14 cellular contexts compared by ENCODE assay signal in the genomic region with DNA sequence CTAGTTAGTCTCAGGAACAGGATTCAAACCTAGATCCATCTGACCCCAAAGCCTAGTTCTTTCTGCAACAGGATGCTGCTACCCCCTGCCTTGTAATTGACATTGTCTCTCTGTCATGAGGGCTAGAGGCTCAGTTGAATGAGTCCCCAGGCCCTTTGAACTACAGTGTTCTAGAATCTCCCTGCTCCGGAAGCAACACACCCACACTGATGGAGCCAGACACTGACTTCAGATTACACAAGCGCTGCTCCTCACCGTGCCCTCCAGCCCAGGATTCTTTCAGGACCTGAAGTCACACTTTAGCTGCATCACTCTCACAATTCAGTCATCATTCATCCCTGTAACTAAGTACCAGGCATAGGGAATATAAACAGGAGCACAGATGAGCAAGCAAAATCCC.
DNase-seq lines count a peak whose midpoint lies in the region; ATAC-seq and TF ChIP-seq lines count a peak whose summit lies in the region.
"Had no signal": no experiment of that assay in that cellular context is flagged by ENCODE, and none has a peak within 500 bp of the region (broad histone marks: within the 10 kb centered on the region; RNA-seq: fewer than 3 reads in every experiment).

No MANE protein-coding gene starts in this region.

- H3K27ac ChIP-seq in H9 (ENCODE audit: insufficient read length, low read depth, low read length) (no peak overlapping the region), dorsolateral prefrontal cortex (peak overlapping the region in 48 of 59 donors; percentile 3 to 98 (median 58)), endodermal cell (ENCODE audit: low read depth, low read length) (no peak overlapping the region)
- H3K27ac ChIP-seq: esophagus muscularis mucosa, thyroid gland had no signal

- TF ChIP-seq CTCF in H9 (conservative IDR thresholded peaks at IDR 0.05), result no peak
- no peak for TF ChIP-seq CTCF in activated CD8-positive, alpha-beta T cell treated with anti-CD3 and anti-CD28 coated beads for 36 hours (IDR thresholded peaks at IDR 0.05)
- no peak for TF ChIP-seq CTCF in dorsolateral prefrontal cortex (IDR thresholded peaks at IDR 0.05 in 54 of 56, conservative IDR thresholded peaks at IDR 0.05 in 2 of 56; ENCODE audit: low read depth in 1 of 56, partially characterized antibody in 56 of 56)
- TF ChIP-seq CTCF in endodermal cell (conservative IDR thresholded peaks at IDR 0.05), result no peak

- H3K9me3 ChIP-seq in H9 (ENCODE audit: control insufficient read depth, low read depth, low read length) (no peaks in the 10 kb centered on the region), endodermal cell (ENCODE audit: control insufficient read depth, low read length) (no peaks in the 10 kb centered on the region)
- H3K9me3 ChIP-seq: esophagus muscularis mucosa, thyroid gland had no signal

- H3K9ac ChIP-seq in H9 (ENCODE audit: extremely low read depth, insufficient read length, low read length) (no peak overlapping the region), endodermal cell (ENCODE audit: extremely low read depth, low read length, poor library complexity, severe bottlenecking) (no peak overlapping the region)

- H3K18ac ChIP-seq in H9 (ENCODE audit: insufficient read length, low read depth, low read length), result no peak overlapping the region

- H2BK20ac ChIP-seq in H9 (ENCODE audit: low read depth, low read length, poor library complexity, severe bottlenecking), result no peak overlapping the region

- peak; percentile 63 for ATAC-seq in activated CD8-positive, alpha-beta T cell treated with anti-CD3 and anti-CD28 coated beads for 36 hours
- ATAC-seq in GM18873 (IDR thresholded peaks at IDR 0.05; ENCODE audit: low FRiP score, unreplicated experiment) (no peak), GM19035 (IDR thresholded peaks at IDR 0.05; ENCODE audit: unreplicated experiment) (no peak), GM21737 (IDR thresholded peaks at IDR 0.05; ENCODE audit: unreplicated experiment) (no peak)

- H3K79me2 ChIP-seq in H9 (ENCODE audit: insufficient read depth, low read length), result no peaks in the 10 kb centered on the region

- H3K4ac ChIP-seq in H9 (ENCODE audit: low read depth, low read length), result no peak overlapping the region

- H3K56ac ChIP-seq in H9 (ENCODE audit: insufficient read length, low read depth, low read length), result no peak overlapping the region

- H3K27me3 ChIP-seq in H9 (ENCODE audit: insufficient read depth, low read length) (no peaks in the 10 kb centered on the region), dorsolateral prefrontal cortex (no peaks in the 10 kb centered on the region), endodermal cell (ENCODE audit: control insufficient read depth, insufficient read depth, low read length, poor library complexity, severe bottlenecking) (no peaks in the 10 kb centered on the region)
- H3K27me3 ChIP-seq: esophagus muscularis mucosa, thyroid gland had no signal

- H3K4me1 ChIP-seq in H9 (ENCODE audit: insufficient read depth, low read length) (no peaks in the 10 kb centered on the region; the same call in 1 of the 2 replicates), endodermal cell (ENCODE audit: control insufficient read depth, insufficient read depth, low read length) (no peaks in the 10 kb centered on the region)
- H3K4me1 ChIP-seq: thyroid gland had no signal

- H3K36me3 Mint-ChIP-seq in H9 (ENCODE audit: insufficient read depth in 1 of 3, low read depth in 3 of 3) (no peaks in the 10 kb centered on the region), endodermal cell (ENCODE audit: low read depth) (peaks cover 2% of the 10 kb centered on the region)
- H3K36me3 Mint-ChIP-seq in activated CD8-positive, alpha-beta T cell treated with anti-CD3 and anti-CD28 coated beads for 36 hours (ENCODE audit: low read depth), result peaks cover 6% of the 10 kb centered on the region

- no peak overlapping the region for H3K4me2 ChIP-seq in H9 (ENCODE audit: insufficient read depth, insufficient read length, low read length)

- no peak overlapping the region for H2AK5ac ChIP-seq in H9 (ENCODE audit: insufficient read length, low read length)

- H4K8ac ChIP-seq in H9 (replicated peaks; ENCODE audit: insufficient read length, low read depth, low read length), result no peak overlapping the region

- H2BK12ac ChIP-seq in H9 (ENCODE audit: insufficient read length, low read depth, low read length), result no peak overlapping the region

- DNase-seq in H9 (no peak), dorsolateral prefrontal cortex (no peak), pons (ENCODE audit: low spot score) (peak; percentile 56), endodermal cell (no peak)
- peak; percentile 71 for DNase-seq in activated CD8-positive, alpha-beta T cell treated with anti-CD3 and anti-CD28 coated beads for 36 hours
- DNase-seq: amniotic stem cell, DMS 273 treated with DMSO at 0.1 percent for 48 hours, NCI-H1930, T1000, thyroid gland had no signal

- no peak overlapping the region for H3K23ac ChIP-seq in H9 (ENCODE audit: insufficient read length, low read depth, low read length)

- no peak overlapping the region for H3K4me3 ChIP-seq in dorsolateral prefrontal cortex
- H3K4me3 ChIP-seq in endodermal cell (ENCODE audit: low read length), result no peak overlapping the region
- H3K4me3 ChIP-seq: esophagus muscularis mucosa, thyroid gland had no signal

- H2AFZ ChIP-seq in H9 (ENCODE audit: low read length), result no peak overlapping the region

- H3K9me3 Mint-ChIP-seq in H9 (no peaks in the 10 kb centered on the region), endodermal cell (no peaks in the 10 kb centered on the region)
- no peaks in the 10 kb centered on the region for H3K9me3 Mint-ChIP-seq in activated CD8-positive, alpha-beta T cell treated with anti-CD3 and anti-CD28 coated beads for 36 hours

- H2BK5ac ChIP-seq in H9 (ENCODE audit: insufficient read length, low read length), result no peak overlapping the region

- H3K36me3 ChIP-seq in endodermal cell (ENCODE audit: control insufficient read depth, insufficient read depth, low read length), result no peaks in the 10 kb centered on the region
- H3K36me3 ChIP-seq: esophagus muscularis mucosa, thyroid gland had no signal

- no peaks in the 10 kb centered on the region for H3K23me2 ChIP-seq in H9 (ENCODE audit: insufficient read length, low read depth, low read length, poor library complexity, severe bottlenecking)

- POLR2A ChIA-PET in activated CD8-positive, alpha-beta T cell treated with anti-CD3 and anti-CD28 coated beads for 36 hours (lab: Charles Lee), result interaction anchor here (1.1 to 1.2 kb wide), 2 partner anchors 10 to 43 kb away, joined by 3 read pairs; no protein-coding TSS in a partner anchor

- H2BK120ac ChIP-seq in H9 (ENCODE audit: low read depth, low read length, poor library complexity, severe bottlenecking), result no peak overlapping the region

- no peak overlapping the region for H3T11ph ChIP-seq in H9 (ENCODE audit: low read length)

- H3K79me1 ChIP-seq in H9 (ENCODE audit: insufficient read depth, low read depth, low read length, poor library complexity, severe bottlenecking), result no peaks in the 10 kb centered on the region

- H3K27me3 Mint-ChIP-seq in H9 (ENCODE audit: low read depth) (no peaks in the 10 kb centered on the region), endodermal cell (ENCODE audit: insufficient read depth) (no peaks in the 10 kb centered on the region)
- no peaks in the 10 kb centered on the region for H3K27me3 Mint-ChIP-seq in activated CD8-positive, alpha-beta T cell treated with anti-CD3 and anti-CD28 coated beads for 36 hours

- no CpG with 5 or more reads among the region's 3 CpGs for WGBS in H9 (ENCODE audit: extremely low coverage, insufficient read length, low lambda C conversion rate)
- WGBS in endodermal cell (ENCODE audit: insufficient coverage in 1 of 2, insufficient read length in 1 of 2), 2 experiments, result 76 to 84% methylated on average over 3 of the region's 3 CpGs

- peak overlapping the region in 2 of 3 experiments; percentile 17 to 32; a peak in 2 of 7 replicates for H3K27ac Mint-ChIP-seq in H9
- peak overlapping the region; percentile 2 for H3K27ac Mint-ChIP-seq in activated CD8-positive, alpha-beta T cell treated with anti-CD3 and anti-CD28 coated beads for 36 hours
- H3K27ac Mint-ChIP-seq in endodermal cell, result no peak overlapping the region

- intact Hi-C loops in activated CD8-positive, alpha-beta T cell treated with anti-CD3 and anti-CD28 coated beads for 36 hours (cut with micrococcal nuclease), result loop anchor here (10.0 kb wide), 1 partner anchor 53 kb away; no protein-coding TSS in a partner anchor
- intact Hi-C loops in dorsolateral prefrontal cortex (cut with DNase I), result no loop called here

- H3K14ac ChIP-seq in H9 (ENCODE audit: insufficient read depth, low read length), result no peak overlapping the region

- H4K91ac ChIP-seq in H9 (ENCODE audit: insufficient read length, low read depth, low read length), result no peak overlapping the region

- no peaks in the 10 kb centered on the region for H4K20me1 ChIP-seq in H9 (ENCODE audit: control insufficient read depth, insufficient read depth, insufficient read length)

- no peak overlapping the region for H4K5ac ChIP-seq in H9 (ENCODE audit: insufficient read length, low read depth, low read length)

- H2BK15ac ChIP-seq in H9 (ENCODE audit: low read depth, low read length), result no peak overlapping the region

- CTCF ChIA-PET in activated CD8-positive, alpha-beta T cell treated with anti-CD3 and anti-CD28 coated beads for 36 hours (lab: Charles Lee), result interaction anchor here (1.2 to 1.5 kb wide), 2 partner anchors 8 to 154 kb away, joined by 3 to 4 read pairs; no protein-coding TSS in a partner anchor

- H3K4me3 Mint-ChIP-seq in H9, result no peak overlapping the region
- no peak overlapping the region for H3K4me3 Mint-ChIP-seq in activated CD8-positive, alpha-beta T cell treated with anti-CD3 and anti-CD28 coated beads for 36 hours
- no peak overlapping the region for H3K4me3 Mint-ChIP-seq in endodermal cell

- peaks cover 7 to 19% of the 10 kb centered on the region in 2 experiments; a peak in 3 of 4 replicates for H3K4me1 Mint-ChIP-seq in H9
- peaks cover 73% of the 10 kb centered on the region for H3K4me1 Mint-ChIP-seq in activated CD8-positive, alpha-beta T cell treated with anti-CD3 and anti-CD28 coated beads for 36 hours (ENCODE audit: low read depth)
- peaks cover 8% of the 10 kb centered on the region for H3K4me1 Mint-ChIP-seq in endodermal cell

Comparison
In these comparisons a context has a peak if more than half of its experiments do, and no peak if none do; other contexts are left out.
1. DNase-seq: peak in activated CD8-positive, alpha-beta T cell treated with anti-CD3 and anti-CD28 coated beads for 36 hours (single experiment) and pons (single experiment); none in H9 (single experiment), dorsolateral prefrontal cortex (0 of 10) and endodermal cell (single experiment).
2. H3K27ac ChIP-seq: peak in dorsolateral prefrontal cortex (48 of 59); none in H9 (single experiment) and endodermal cell (single experiment).